ENCODE assay signal across 7 cellular contexts in the genomic region with DNA sequence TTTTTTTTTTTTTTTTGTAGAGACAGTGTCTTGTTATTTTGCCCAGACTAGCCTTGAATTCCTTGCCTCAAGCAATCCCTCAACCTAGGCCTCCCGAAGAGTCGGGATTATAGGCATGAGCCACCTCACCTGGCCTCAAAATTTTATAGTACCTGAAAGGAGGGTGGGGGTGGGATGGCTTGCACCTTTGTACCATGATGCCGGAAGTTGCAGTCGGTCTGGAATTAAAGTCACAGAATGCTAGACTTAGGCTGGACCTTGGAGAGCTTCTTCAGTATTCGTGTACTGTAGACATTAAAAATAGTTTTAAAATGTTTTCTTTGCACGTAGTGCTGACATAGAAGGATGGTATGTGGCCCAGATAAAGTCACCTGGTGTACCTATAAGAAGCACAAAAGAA.
"Had no signal": no experiment of that assay in that cellular context is flagged by ENCODE, and none has a peak within 500 bp of the region (broad histone marks: within the 10 kb centered on the region; RNA-seq: fewer than 3 reads in every experiment).

No MANE protein-coding gene starts in this region.

- H3K27ac ChIP-seq: GM23248, HL-60 had no signal

- DNase-seq: GM23248, H9, HFFc6, KBM-7 had no signal

- H2AFZ ChIP-seq: GM23248 had no signal

- H3K4me3 ChIP-seq: GM23248 had no signal

- ATAC-seq: HCT116, HepG2 had no signal

- H3K9ac ChIP-seq: GM23248 had no signal
